Comparison of ENCODE assay signal across 10 cellular contexts in the genomic region with DNA sequence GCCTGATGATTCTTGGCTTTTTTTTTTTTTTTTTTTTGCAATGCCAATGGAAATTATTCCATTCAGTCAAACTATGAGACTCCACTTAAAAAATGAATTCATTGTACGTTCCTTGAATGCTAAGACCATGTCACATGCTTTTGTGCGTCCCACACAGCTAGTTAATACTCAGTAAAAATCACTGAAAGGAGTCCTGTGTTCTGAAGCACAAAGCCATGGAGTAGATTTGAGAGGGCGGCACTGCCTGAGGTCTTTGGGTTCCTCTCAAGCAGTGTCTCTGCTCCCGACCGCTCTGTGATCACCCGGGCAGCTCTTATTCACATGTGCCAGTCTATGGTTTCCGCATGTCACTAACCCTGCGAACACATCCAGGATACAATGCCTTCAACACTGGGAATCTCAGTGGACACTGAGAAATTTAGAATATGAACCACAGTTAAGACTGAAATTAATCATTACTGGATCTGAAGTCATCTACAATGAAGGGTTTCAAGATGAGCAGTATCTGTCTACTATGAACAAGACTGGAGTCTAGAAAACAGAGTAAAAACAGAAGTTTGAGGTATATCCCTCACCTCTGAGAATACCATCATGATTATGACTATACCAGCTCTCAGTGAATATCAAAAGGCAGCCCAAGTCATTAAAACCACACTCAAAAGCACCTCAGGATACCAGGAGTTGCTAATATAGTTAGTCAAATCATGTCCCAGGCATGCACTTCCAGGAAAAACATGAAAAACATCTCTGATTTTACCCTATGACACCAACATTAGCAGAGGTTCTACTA.
A peak's percentile ranks its signal among the peaks of the same experiment; 100 is the strongest.
DNase-seq lines count a peak whose midpoint lies in the region; ATAC-seq, FAIRE-seq and TF ChIP-seq lines count a peak whose summit lies in the region.
"Had no signal": no experiment of that assay in that cellular context is flagged by ENCODE, and none has a peak within 500 bp of the region (broad histone marks: within the 10 kb centered on the region; RNA-seq: fewer than 3 reads in every experiment).

No MANE protein-coding gene starts in this region.

- H3K4me1 Mint-ChIP-seq in activated naive CD8-positive, alpha-beta T cell (ENCODE audit: low read depth), result peaks cover 26% of the 10 kb centered on the region

- H3K27me3 Mint-ChIP-seq in activated naive CD8-positive, alpha-beta T cell, result no peaks in the 10 kb centered on the region

- no peaks in the 10 kb centered on the region for H3K9me3 Mint-ChIP-seq in activated naive CD8-positive, alpha-beta T cell (ENCODE audit: low read depth)

- DNase-seq in GM12892 (ENCODE audit: insufficient read length), result peak; percentile 6
- DNase-seq in NCI-H82 (lab: John Stamatoyannopoulos, UW), result no peak
- no peak for DNase-seq in BE2C
- no peak for DNase-seq in omental fat pad (ENCODE audit: low spot score)
- DNase-seq in NCI-H748 treated with DMSO at 0.1 percent for 48 hours (lab: John Stamatoyannopoulos, UW), result no peak
- DNase-seq: activated CD4-positive, alpha-beta T cell treated with anti-CD3 and anti-CD28 coated beads for 1 hour; cortex of kidney had no signal

- peaks cover 42% of the 10 kb centered on the region for H3K4me1 ChIP-seq in BE2C

- TF ChIP-seq POLR2A in GM12892 (IDR thresholded peaks at IDR 0.05; ENCODE audit: low read depth, low read length), result no peak

- H3K36me3 ChIP-seq in BE2C, result no peaks in the 10 kb centered on the region

- H3K27me3 ChIP-seq in BE2C, result no peaks in the 10 kb centered on the region

- H3K4me3 Mint-ChIP-seq in activated naive CD8-positive, alpha-beta T cell, result no peak overlapping the region

- H3K27ac Mint-ChIP-seq in activated naive CD8-positive, alpha-beta T cell, result peak overlapping the region; percentile 5

- ATAC-seq in GM19328 (IDR thresholded peaks at IDR 0.05; ENCODE audit: unreplicated experiment) (peak; percentile 88), HG02970 (IDR thresholded peaks at IDR 0.05; ENCODE audit: low FRiP score, unreplicated experiment) (peak; percentile 72), omental fat pad (ENCODE audit: low FRiP score) (no peak)

- H3K9me3 ChIP-seq in BE2C, result no peaks in the 10 kb centered on the region

- H3K4me3 ChIP-seq in BE2C (ENCODE audit: low read depth, low read length), result no peak overlapping the region

- no peak for TF ChIP-seq CTCF in BE2C (IDR thresholded peaks at IDR 0.05; ENCODE audit: low read depth, low read length)
- no peak for TF ChIP-seq CTCF in omental fat pad (IDR thresholded peaks at IDR 0.05)

- peak; percentile 44 for FAIRE-seq in GM12892 (lab: Jason Lieb, UNC)

- peaks cover 7% of the 10 kb centered on the region for H3K36me3 Mint-ChIP-seq in activated naive CD8-positive, alpha-beta T cell
